ENCODE assay signal across 12 cellular contexts in the genomic region with DNA sequence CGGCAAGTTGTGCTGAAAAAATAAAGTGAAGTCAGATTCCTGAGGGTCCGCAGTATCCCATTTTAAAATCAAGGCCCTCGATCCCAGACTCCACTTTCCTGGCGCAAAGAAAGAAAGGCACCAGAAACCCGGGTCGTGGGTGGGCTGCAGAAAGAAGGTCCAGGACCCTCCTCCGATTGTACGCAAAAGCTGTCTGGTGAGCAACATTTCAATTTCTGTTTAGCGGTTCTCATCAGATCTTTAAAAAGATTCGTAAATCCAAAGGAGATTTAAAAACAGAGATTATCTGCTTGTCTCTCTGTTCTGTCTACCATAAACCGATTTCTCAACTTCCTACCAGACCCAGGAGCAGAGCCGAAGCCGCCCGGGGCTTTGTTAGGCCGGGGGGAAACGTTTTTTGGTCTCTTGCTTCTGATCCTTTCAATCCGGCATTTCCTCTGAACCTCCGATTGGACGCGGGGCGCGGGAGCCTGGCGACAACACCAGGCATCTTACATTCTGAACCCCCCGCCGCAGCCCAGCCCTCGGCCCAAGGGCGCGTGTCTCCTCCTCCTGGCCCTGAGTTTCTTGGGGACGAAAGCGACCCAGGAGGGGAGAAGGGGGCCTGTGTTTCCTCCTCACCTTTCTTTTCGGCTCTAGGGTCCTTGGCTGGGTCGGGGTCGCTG. TPM values are rescaled to one million over a fixed set of nuclear protein-coding genes. Genes with fewer than 3 reads are reported as not detected.
DNase-seq lines count a peak whose midpoint lies in the region; ATAC-seq and TF ChIP-seq lines count a peak whose summit lies in the region.
"Had no signal": no experiment of that assay in that cellular context is flagged by ENCODE, and none has a peak within 500 bp of the region (broad histone marks: within the 10 kb centered on the region; RNA-seq: fewer than 3 reads in every experiment).

No MANE protein-coding gene starts in this region.

- POLR2A ChIA-PET in PC-9 (lab: Charles Lee; ENCODE audit: unreplicated experiment), result interaction anchor here (0.7 kb wide), 1 partner anchor 20 kb away, joined by 3 read pairs; no protein-coding TSS in a partner anchor

- H3K4me3 ChIP-seq in PC-9, result peak overlapping the region; percentile 62
- H3K4me3 ChIP-seq: K562 had no signal

- H3K9me2 ChIP-seq in PC-9 (ENCODE audit: insufficient read depth), result no peaks in the 10 kb centered on the region

- no peaks in the 10 kb centered on the region for H3K4me1 ChIP-seq in PC-9 (replicated peaks; ENCODE audit: insufficient read depth)

- TF ChIP-seq CTCF in PC-9 (conservative IDR thresholded peaks at IDR 0.05) (no peak), glutamatergic neuron (IDR thresholded peaks at IDR 0.05; ENCODE audit: partially characterized antibody, unreplicated experiment) (no peak)

- peaks cover 100% of the 10 kb centered on the region for H3K27me3 Mint-ChIP-seq in activated naive CD4-positive, alpha-beta T cell treated with anti-CD3 and anti-CD28 coated beads, Interleukin-2, amount 10 ng/mL, durations not matched to agents 7 days and 5 days
- peaks cover 53% of the 10 kb centered on the region for H3K27me3 Mint-ChIP-seq in glutamatergic neuron (ENCODE audit: unreplicated experiment)

- H3K9me3 Mint-ChIP-seq in activated naive CD4-positive, alpha-beta T cell treated with anti-CD3 and anti-CD28 coated beads, Interleukin-2, amount 10 ng/mL, durations not matched to agents 7 days and 5 days, result no peaks in the 10 kb centered on the region
- peaks cover 17% of the 10 kb centered on the region for H3K9me3 Mint-ChIP-seq in glutamatergic neuron (ENCODE audit: unreplicated experiment)
- H3K9me3 Mint-ChIP-seq in stimulated activated effector memory CD8-positive, alpha-beta T cell treated with anti-CD3 and anti-CD28 coated beads, Interleukin-12 subunit alpha, Interleukin-12 subunit beta, amount 100 ng/mL, for 72 hours, result no peaks in the 10 kb centered on the region

- no peaks in the 10 kb centered on the region for H3K9me3 ChIP-seq in PC-9 (ENCODE audit: insufficient read depth, low read depth)
- H3K9me3 ChIP-seq: adrenal gland had no signal

- no peaks in the 10 kb centered on the region for H4K20me1 ChIP-seq in PC-9 (ENCODE audit: insufficient read depth)

- intact Hi-C loops in PC-9 (cut with micrococcal nuclease; ENCODE audit: unreplicated experiment), result no loop called here

- no peaks in the 10 kb centered on the region for H3K79me2 ChIP-seq in PC-9 (ENCODE audit: low read depth)

- H3K36me3 Mint-ChIP-seq in activated naive CD4-positive, alpha-beta T cell treated with anti-CD3 and anti-CD28 coated beads, Interleukin-2, amount 10 ng/mL, durations not matched to agents 7 days and 5 days, result peaks cover 3% of the 10 kb centered on the region
- H3K36me3 Mint-ChIP-seq in glutamatergic neuron (ENCODE audit: unreplicated experiment), result no peaks in the 10 kb centered on the region
- H3K36me3 Mint-ChIP-seq in stimulated activated effector memory CD8-positive, alpha-beta T cell treated with anti-CD3 and anti-CD28 coated beads, Interleukin-12 subunit alpha, Interleukin-12 subunit beta, amount 100 ng/mL, for 72 hours, result peaks cover 13% of the 10 kb centered on the region
- H3K36me3 Mint-ChIP-seq: CD4-positive, CD25-positive, alpha-beta regulatory T cell had no signal

- peak overlapping the region; percentile 77; the same call in 1 of the 2 replicates for H2AFZ ChIP-seq in PC-9

- DNase-seq in activated naive CD4-positive, alpha-beta T cell treated with anti-CD3 and anti-CD28 coated beads, Interleukin-2, amount 10 ng/mL, durations not matched to agents 7 days and 5 days, result no peak
- no peak for DNase-seq in activated naive CD4-positive, alpha-beta T cell treated with Interleukin-2 at 50 U/mL for 16 hours
- DNase-seq in PC-9 (peak in 1 of 2 experiments; percentile 10), glutamatergic neuron (no peak), NCI-H526 (lab: John Stamatoyannopoulos, UW) (no peak), NK-92 (lab: John Stamatoyannopoulos, UW; ENCODE audit: unreplicated experiment) (no peak), SKM-1 treated with dmso at 0.1 percent for 144 hours (lab: John Stamatoyannopoulos, UW; ENCODE audit: unreplicated experiment) (no peak)
- no peak for DNase-seq in stimulated activated effector memory CD8-positive, alpha-beta T cell treated with anti-CD3 and anti-CD28 coated beads, Interleukin-12 subunit alpha, Interleukin-12 subunit beta, amount 100 ng/mL, for 72 hours (ENCODE audit: low spot score in 2 of 2)
- DNase-seq: CD4-positive, CD25-positive, alpha-beta regulatory T cell; NCI-H748 treated with DMSO at 0.1 percent for 48 hours had no signal

- no peaks in the 10 kb centered on the region for H3F3A ChIP-seq in PC-9 (ENCODE audit: insufficient read depth, low read depth)

- peaks cover 10% of the 10 kb centered on the region; the same call in 1 of the 2 replicates for H3K27me3 ChIP-seq in PC-9 (ENCODE audit: insufficient read depth, low read depth)

- peaks cover 39% of the 10 kb centered on the region for H3K4me1 Mint-ChIP-seq in activated naive CD4-positive, alpha-beta T cell treated with anti-CD3 and anti-CD28 coated beads, Interleukin-2, amount 10 ng/mL, durations not matched to agents 7 days and 5 days
- H3K4me1 Mint-ChIP-seq in glutamatergic neuron (ENCODE audit: low read depth, unreplicated experiment), result peaks cover 23% of the 10 kb centered on the region
- H3K4me1 Mint-ChIP-seq in stimulated activated effector memory CD8-positive, alpha-beta T cell treated with anti-CD3 and anti-CD28 coated beads, Interleukin-12 subunit alpha, Interleukin-12 subunit beta, amount 100 ng/mL, for 72 hours, result peaks cover 46% of the 10 kb centered on the region

- no peak overlapping the region for H3K4me3 Mint-ChIP-seq in activated naive CD4-positive, alpha-beta T cell treated with anti-CD3 and anti-CD28 coated beads, Interleukin-2, amount 10 ng/mL, durations not matched to agents 7 days and 5 days
- H3K4me3 Mint-ChIP-seq in glutamatergic neuron (ENCODE audit: unreplicated experiment), result peak overlapping the region; percentile 30
- peak overlapping the region; percentile 23 for H3K4me3 Mint-ChIP-seq in stimulated activated effector memory CD8-positive, alpha-beta T cell treated with anti-CD3 and anti-CD28 coated beads, Interleukin-12 subunit alpha, Interleukin-12 subunit beta, amount 100 ng/mL, for 72 hours

- ATAC-seq in stimulated activated effector memory CD8-positive, alpha-beta T cell treated with anti-CD3 and anti-CD28 coated beads, Interleukin-12 subunit alpha, Interleukin-12 subunit beta, amount 100 ng/mL, for 72 hours, result no peak
- ATAC-seq: K562 had no signal

- H3K36me3 ChIP-seq in PC-9 (ENCODE audit: low read depth), result no peaks in the 10 kb centered on the region
- H3K36me3 ChIP-seq: adrenal gland had no signal

- H3K27ac Mint-ChIP-seq in activated naive CD4-positive, alpha-beta T cell treated with anti-CD3 and anti-CD28 coated beads, Interleukin-2, amount 10 ng/mL, durations not matched to agents 7 days and 5 days, result peak overlapping the region; percentile 33
- H3K27ac Mint-ChIP-seq in glutamatergic neuron (ENCODE audit: unreplicated experiment), result peak overlapping the region; percentile 48
- H3K27ac Mint-ChIP-seq in stimulated activated effector memory CD8-positive, alpha-beta T cell treated with anti-CD3 and anti-CD28 coated beads, Interleukin-12 subunit alpha, Interleukin-12 subunit beta, amount 100 ng/mL, for 72 hours, result no peak overlapping the region
- H3K27ac Mint-ChIP-seq: CD4-positive, CD25-positive, alpha-beta regulatory T cell had no signal

- H3K4me2 ChIP-seq in PC-9, result peak overlapping the region; percentile 75

- no peak overlapping the region for H3K27ac ChIP-seq in PC-9
- H3K27ac ChIP-seq: adrenal gland had no signal

- no TSS peak for BruUV-seq in PC-9 (replicated peaks; lab: Mats Ljungman, UMichigan)

- CTCF ChIA-PET in activated naive CD4-positive, alpha-beta T cell treated with anti-CD3 and anti-CD28 coated beads, Interleukin-2, amount 10 ng/mL, durations not matched to agents 7 days and 5 days (lab: Charles Lee), result interaction anchor here (1.1 kb wide), 1 partner anchor 10 kb away, joined by 4 read pairs; no protein-coding TSS in a partner anchor
- CTCF ChIA-PET in PC-9 (lab: Charles Lee), result interaction anchor here (1.0 kb wide), 1 partner anchor 32 kb away, joined by 4 read pairs; no protein-coding TSS in a partner anchor

RNA-seq across cellular contexts. Expression of a gene that starts 0.7 kb away (rescaled TPM):
- total RNA-seq in PC-9 (2021) (2.2 and 3.4 TPM in 2 replicates), glutamatergic neuron (ENCODE audit: unreplicated experiment) (0.51 TPM)
- total RNA-seq: adrenal gland; CD4-positive, CD25-positive, alpha-beta regulatory T cell; K562 had no signal
